ENCODE assay signal across 15 cellular contexts in genomic region chr19:371501-372160, GRCh38. TPM values are rescaled to one million over a fixed set of nuclear protein-coding genes. Genes with fewer than 3 reads are reported as not detected.
A peak's percentile ranks its signal among the peaks of the same experiment; 100 is the strongest.
DNase-seq lines count a peak whose midpoint lies in the region; TF ChIP-seq lines count a peak whose summit lies in the region.
"Had no signal": no experiment of that assay in that cellular context is flagged by ENCODE, and none has a peak within 500 bp of the region (broad histone marks: within the 10 kb centered on the region; RNA-seq: fewer than 3 reads in every experiment).

No MANE protein-coding gene starts in this region.

- no peak overlapping the region for H3K4ac ChIP-seq in neuronal stem cell (ENCODE audit: low read length)

- no peak overlapping the region for H3K23ac ChIP-seq in neuronal stem cell (ENCODE audit: low read depth, low read length, poor library complexity)

- H3K4me3 Mint-ChIP-seq in CD4-positive, alpha-beta memory T cell, result no peak overlapping the region
- H3K4me3 Mint-ChIP-seq: activated naive CD4-positive, alpha-beta T cell treated with anti-CD3 and anti-CD28 coated beads, Interleukin-2, amount 10 ng/mL, durations not matched to agents 7 days and 5 days; GM23338; memory B cell had no signal

- peaks cover 0 to 4% of the 10 kb centered on the region in 2 donors for H3K36me3 Mint-ChIP-seq in CD4-positive, alpha-beta memory T cell
- H3K36me3 Mint-ChIP-seq: activated naive CD4-positive, alpha-beta T cell treated with anti-CD3 and anti-CD28 coated beads, Interleukin-2, amount 10 ng/mL, durations not matched to agents 7 days and 5 days had no signal

- no peak overlapping the region for H2BK12ac ChIP-seq in neuronal stem cell (ENCODE audit: low read length)

- no peak overlapping the region for H2AK5ac ChIP-seq in neuronal stem cell (ENCODE audit: low read depth, low read length)

- H3K27me3 ChIP-seq in neuronal stem cell (ENCODE audit: control insufficient read depth in 3 of 3, insufficient read depth in 3 of 3, low read depth in 1 of 3, low read length in 3 of 3), result peaks cover 0 to 51% (median 0%) of the 10 kb centered on the region in 3 experiments
- no peaks in the 10 kb centered on the region for H3K27me3 ChIP-seq in CD4-positive, alpha-beta memory T cell (ENCODE audit: insufficient read depth, low read length)

- no peak overlapping the region for H3K14ac ChIP-seq in neuronal stem cell (ENCODE audit: low read length)

- WGBS in neuronal stem cell (ENCODE audit: extremely low coverage in 2 of 2, insufficient read length in 2 of 2, insufficient replicate concordance in 1 of 2), 2 donors, result no CpG with 5 or more reads among the region's 17 CpGs

- H3K9ac ChIP-seq in neuronal stem cell (ENCODE audit: low read depth, low read length, poor library complexity), result no peak overlapping the region

- peaks cover 4 to 43% of the 10 kb centered on the region in 2 donors for H3K27me3 Mint-ChIP-seq in CD4-positive, alpha-beta memory T cell

- H3K27ac ChIP-seq in neuronal stem cell (replicated peaks; ENCODE audit: low read length), result no peak overlapping the region
- H3K27ac ChIP-seq in CD4-positive, alpha-beta memory T cell (ENCODE audit: low read depth, low read length), result no peak overlapping the region
- H3K27ac ChIP-seq: breast epithelium, neutrophil had no signal

- H3K9me3 ChIP-seq in neuronal stem cell (replicated peaks in 1 of 2; ENCODE audit: control insufficient read depth in 2 of 2, insufficient read depth in 1 of 2, low read depth in 1 of 2, low read length in 2 of 2), result peaks cover 0 to 2% of the 10 kb centered on the region in 2 donors
- H3K9me3 ChIP-seq in CD4-positive, alpha-beta memory T cell (ENCODE audit: control insufficient read depth in 1 of 2, low read length in 2 of 2), result no peaks in the 10 kb centered on the region
- H3K9me3 ChIP-seq: breast epithelium, neutrophil had no signal

- H4K8ac ChIP-seq in neuronal stem cell (ENCODE audit: low read depth, low read length), result no peak overlapping the region

- peak; percentile 10 for DNase-seq in HCEC 1CT
- DNase-seq in NCI-H1417 (lab: John Stamatoyannopoulos, UW), result peak in 2 of 3 experiments; percentile 64 to 86
- peak; percentile 22 for DNase-seq in choroid plexus epithelial cell (ENCODE audit: low read depth)
- no peak for DNase-seq in neuronal stem cell (ENCODE audit: low spot score)
- no peak for DNase-seq in CD4-positive, alpha-beta memory T cell
- DNase-seq in activated T-cell treated with anti-CD3 and anti-CD28 coated beads, Interleukin-2, amount 50 U/mL, for 1 hour, result no peak
- no peak for DNase-seq in GDM1 (lab: John Stamatoyannopoulos, UW)
- DNase-seq: activated naive CD4-positive, alpha-beta T cell treated with anti-CD3 and anti-CD28 coated beads, Interleukin-2, amount 10 ng/mL, durations not matched to agents 7 days and 5 days; effector CD8-positive, alpha-beta T cell; NCI-H510A; stimulated activated naive CD8-positive, alpha-beta T cell treated with anti-CD3 and anti-CD28 coated beads, Interleukin-15, Interleukin-2, amounts not matched to agents 100 U/mL and 50 U/mL, for 24 hours had no signal

- no peak overlapping the region for H3K4me2 ChIP-seq in neuronal stem cell (ENCODE audit: insufficient read depth, low read length, poor library complexity, severe bottlenecking)
- H3K4me2 ChIP-seq: GM23338 had no signal

- peaks cover 0 to 2% of the 10 kb centered on the region in 2 donors for H3K4me1 ChIP-seq in neuronal stem cell (ENCODE audit: control insufficient read depth in 2 of 2, insufficient read depth in 1 of 2, low read depth in 1 of 2, low read length in 2 of 2)
- no peaks in the 10 kb centered on the region for H3K4me1 ChIP-seq in CD4-positive, alpha-beta memory T cell (ENCODE audit: insufficient read depth, low read length)

- POLR2A ChIA-PET in CD4-positive, alpha-beta memory T cell (lab: Charles Lee; ENCODE audit: partially characterized antibody), result no interaction called here

- H3K18ac ChIP-seq in neuronal stem cell (ENCODE audit: low read length), result no peak overlapping the region

- H2BK5ac ChIP-seq in neuronal stem cell (ENCODE audit: low read length), result no peak overlapping the region

- H4K91ac ChIP-seq in neuronal stem cell (ENCODE audit: low read depth, low read length, poor library complexity), result no peak overlapping the region

- H3K4me3 ChIP-seq in choroid plexus epithelial cell (ENCODE audit: low read depth, low read length) (no peak overlapping the region), neuronal stem cell (ENCODE audit: low read length in 2 of 2) (no peak overlapping the region)
- H3K4me3 ChIP-seq in CD4-positive, alpha-beta memory T cell (ENCODE audit: low read length in 2 of 2), result no peak overlapping the region
- H3K4me3 ChIP-seq: breast epithelium, GM23338 had no signal

- no peak overlapping the region for H2BK120ac ChIP-seq in neuronal stem cell (ENCODE audit: low read depth, low read length)

- no peaks in the 10 kb centered on the region for H3K36me3 ChIP-seq in neuronal stem cell (replicated peaks in 1 of 2; ENCODE audit: control insufficient read depth in 2 of 2, insufficient read depth in 2 of 2, low read length in 2 of 2)
- no peaks in the 10 kb centered on the region for H3K36me3 ChIP-seq in CD4-positive, alpha-beta memory T cell (ENCODE audit: insufficient read depth, low read length)
- H3K36me3 ChIP-seq: breast epithelium, neutrophil had no signal

- H2AFZ ChIP-seq in neuronal stem cell (ENCODE audit: low read length), result peak overlapping the region; percentile 45
- H2AFZ ChIP-seq: GM23338 had no signal

- CTCF ChIA-PET in CD4-positive, alpha-beta memory T cell (lab: Charles Lee; ENCODE audit: partially characterized antibody), result no interaction called here

- no peak overlapping the region for H2BK15ac ChIP-seq in neuronal stem cell (ENCODE audit: low read length)

- intact Hi-C loops in CD4-positive, alpha-beta memory T cell (cut with micrococcal nuclease), result no loop called here

- peak overlapping the region in 1 of 7 donors; percentile 21 for H3K27ac Mint-ChIP-seq in CD4-positive, alpha-beta memory T cell
- H3K27ac Mint-ChIP-seq: activated naive CD4-positive, alpha-beta T cell treated with anti-CD3 and anti-CD28 coated beads, Interleukin-2, amount 10 ng/mL, durations not matched to agents 7 days and 5 days; GM23338; memory B cell had no signal

- no peaks in the 10 kb centered on the region for H3K79me1 ChIP-seq in neuronal stem cell (ENCODE audit: low read depth, low read length)

- no peak for TF ChIP-seq CTCF in choroid plexus epithelial cell (conservative IDR thresholded peaks at IDR 0.05; ENCODE audit: low read depth, low read length)

- peaks cover 0 to 3% (median 0%) of the 10 kb centered on the region in 8 donors for H3K9me3 Mint-ChIP-seq in CD4-positive, alpha-beta memory T cell
- H3K9me3 Mint-ChIP-seq: activated naive CD4-positive, alpha-beta T cell treated with anti-CD3 and anti-CD28 coated beads, Interleukin-2, amount 10 ng/mL, durations not matched to agents 7 days and 5 days; memory B cell had no signal

- no peaks in the 10 kb centered on the region for H3K4me1 Mint-ChIP-seq in CD4-positive, alpha-beta memory T cell
- H3K4me1 Mint-ChIP-seq: activated naive CD4-positive, alpha-beta T cell treated with anti-CD3 and anti-CD28 coated beads, Interleukin-2, amount 10 ng/mL, durations not matched to agents 7 days and 5 days; GM23338; memory B cell had no signal

RNA-seq across cellular contexts. Expression of gene MIER2, which starts 27.0 kb away (rescaled TPM):
- polyA plus RNA-seq in neuronal stem cell (2013, experiment 1 of 2), result 40.2 TPM
- 41.0 TPM for polyA plus RNA-seq in neuronal stem cell (2013, experiment 2 of 2)
- 10 to 100 TPM; 17.5 to 18.2 TPM for total RNA-seq in CD4-positive, alpha-beta memory T cell
- polyA plus RNA-seq in CD4-positive, alpha-beta memory T cell, result 1 to 10 TPM; 1.1 to 7.8 TPM

RNA-seq across cellular contexts. Expression of gene C2CD4C, which starts 37.3 kb away (rescaled TPM):
- polyA plus RNA-seq in neuronal stem cell (2013, experiment 1 of 2), result 13.6 TPM
- 12.7 TPM for polyA plus RNA-seq in neuronal stem cell (2013, experiment 2 of 2)
- not detected for total RNA-seq in CD4-positive, alpha-beta memory T cell
- not detected for polyA plus RNA-seq in CD4-positive, alpha-beta memory T cell

Comparison
In these comparisons a context has a peak if more than half of its experiments do, and no peak if none do; other contexts are left out.
1. DNase-seq: peak in HCEC 1CT (single experiment), NCI-H1417 (2 of 3) and choroid plexus epithelial cell (single experiment); none in neuronal stem cell (single experiment), CD4-positive, alpha-beta memory T cell (0 of 5), activated T-cell treated with anti-CD3 and anti-CD28 coated beads, Interleukin-2, amount 50 U/mL, for 1 hour (single experiment) and GDM1 (single experiment).